Comparison of ENCODE assay signal across 19 cellular contexts in genomic region chr6:85006362-85006761, GRCh38.
DNase-seq lines count a peak whose midpoint lies in the region; ATAC-seq, FAIRE-seq and TF ChIP-seq lines count a peak whose summit lies in the region.
"Had no signal": no experiment of that assay in that cellular context is flagged by ENCODE, and none has a peak within 500 bp of the region (broad histone marks: within the 10 kb centered on the region; RNA-seq: fewer than 3 reads in every experiment).

No MANE protein-coding gene starts in this region.

- no peak overlapping the region for H3K4me3 ChIP-seq in endothelial cell of umbilical vein (replicated peaks in 1 of 3; ENCODE audit: insufficient read depth in 1 of 3, low read depth in 1 of 3, low read length in 3 of 3)
- H3K4me3 ChIP-seq: BLaER1 had no signal

- H3K4me1 Mint-ChIP-seq in CD14-positive monocyte: no peaks in the 10 kb centered on the region

- POLR2A ChIA-PET in endothelial cell of umbilical vein (lab: Charles Lee): no interaction called here

- no peak overlapping the region for H3K4me2 ChIP-seq in endothelial cell of umbilical vein (ENCODE audit: insufficient read depth, low read length)
- H3K4me2 ChIP-seq: BLaER1 had no signal

- dilution Hi-C loops in endothelial cell of umbilical vein (cut with MboI; ENCODE audit: extremely low pct_ligation_motif_present, low sequenced_read_pairs): no loop called here

- peak; percentile 46 for DNase-seq in DMS53 (lab: John Stamatoyannopoulos, UW)
- peak; percentile 25 for DNase-seq in NCI-H774 (lab: John Stamatoyannopoulos, UW)
- peak; percentile 50 for DNase-seq in endothelial cell of umbilical vein (ENCODE audit: low read depth, low spot score)
- DNase-seq in iPS-NIHi11 (ENCODE audit: low spot score): peak; percentile 29
- no peak for DNase-seq in activated naive CD4-positive, alpha-beta T cell (lab: John Stamatoyannopoulos, UW)
- no peak for DNase-seq in CD14-positive monocyte (ENCODE audit: low spot score)
- DNase-seq: DMS 273 treated with DMSO at 0.1 percent for 48 hours, EL, KG1, NCI-H1105, NCI-H187, NCI-H2171, SHP77 had no signal

- peaks cover 0 to 3% of the 10 kb centered on the region in 2 experiments for H3K27me3 ChIP-seq in endothelial cell of umbilical vein (ENCODE audit: control insufficient read depth in 2 of 2, insufficient read depth in 2 of 2, low read length in 2 of 2)
- H3K27me3 ChIP-seq: BLaER1 had no signal

- TF ChIP-seq POLR2A in endothelial cell of umbilical vein (IDR thresholded peaks at IDR 0.05; ENCODE audit: low read depth, low read length): no peak

- no peak for ATAC-seq in GM18861 (IDR thresholded peaks at IDR 0.05; ENCODE audit: unreplicated experiment)
- no peak for ATAC-seq in GM19455 (IDR thresholded peaks at IDR 0.05; ENCODE audit: unreplicated experiment)

- H3K27me3 Mint-ChIP-seq in CD14-positive monocyte (ENCODE audit: low read depth in 3 of 3): peaks cover 0 to 4% (median 3%) of the 10 kb centered on the region in 3 donors

- no peaks in the 10 kb centered on the region for H3K9me1 ChIP-seq in endothelial cell of umbilical vein (replicated peaks; ENCODE audit: control insufficient read depth, extremely low read depth, insufficient read depth, low read length)

- no peak overlapping the region for H3K4me3 Mint-ChIP-seq in CD14-positive monocyte

- H3K9me3 Mint-ChIP-seq in CD14-positive monocyte: peaks cover 0 to 4% (median 0%) of the 10 kb centered on the region in 7 donors

- H3K27ac Mint-ChIP-seq in CD14-positive monocyte: no peak overlapping the region

- CTCF ChIA-PET in endothelial cell of umbilical vein (lab: Charles Lee): interaction anchor here (1.1 kb wide), 1 partner anchor 9 kb away, joined by 5 read pairs; no protein-coding TSS in a partner anchor

- no peaks in the 10 kb centered on the region for H3K36me3 Mint-ChIP-seq in CD14-positive monocyte

- no peaks in the 10 kb centered on the region for H3K79me2 ChIP-seq in endothelial cell of umbilical vein (ENCODE audit: control insufficient read depth, insufficient read depth, low read length)

- no peaks in the 10 kb centered on the region for H3K36me3 ChIP-seq in endothelial cell of umbilical vein (ENCODE audit: control insufficient read depth in 2 of 2, extremely low read depth in 1 of 2, insufficient read depth in 2 of 2, low read length in 2 of 2)
- H3K36me3 ChIP-seq: BLaER1 had no signal

- H3K9me3 ChIP-seq in endothelial cell of umbilical vein (replicated peaks; ENCODE audit: control insufficient read depth, insufficient read depth, low read length): no peaks in the 10 kb centered on the region
- H3K9me3 ChIP-seq: BLaER1 had no signal

- intact Hi-C loops in endothelial cell of umbilical vein (cut with micrococcal nuclease): no loop called here
- intact Hi-C loops in CD14-positive monocyte (cut with micrococcal nuclease): no loop called here

- FAIRE-seq in endothelial cell of umbilical vein (lab: Jason Lieb, UNC): no peak
- FAIRE-seq: RCC 7860 had no signal

- H3K27ac ChIP-seq in endothelial cell of umbilical vein (ENCODE audit: insufficient read depth, low read depth, low read length): no peak overlapping the region
- H3K27ac ChIP-seq: 22Rv1, BLaER1, HL-60 had no signal

- TF ChIP-seq CTCF in endothelial cell of umbilical vein (IDR thresholded peaks at IDR 0.05; ENCODE audit: extremely low read depth in 1 of 2, insufficient read depth in 1 of 2, low read depth in 1 of 2, low read length in 2 of 2): no peak
- no peak for TF ChIP-seq CTCF in CD14-positive monocyte (IDR thresholded peaks at IDR 0.05)

- H3K9ac ChIP-seq in endothelial cell of umbilical vein (replicated peaks; ENCODE audit: extremely low read depth, insufficient read depth, low read length): no peak overlapping the region
- H3K9ac ChIP-seq: BLaER1 had no signal

- no peaks in the 10 kb centered on the region for H3K4me1 ChIP-seq in endothelial cell of umbilical vein (ENCODE audit: control insufficient read depth, extremely low read depth, insufficient read depth, low read length)
- H3K4me1 ChIP-seq: BLaER1 had no signal

- no peaks in the 10 kb centered on the region for H4K20me1 ChIP-seq in endothelial cell of umbilical vein (replicated peaks; ENCODE audit: control insufficient read depth, extremely low read depth, insufficient read depth, low read length)
- H4K20me1 ChIP-seq: BLaER1 had no signal

- H2AFZ ChIP-seq in endothelial cell of umbilical vein (ENCODE audit: low read depth, low read length): no peak overlapping the region

- no TSS peak for BruUV-seq in endothelial cell of umbilical vein (replicated peaks; lab: Mats Ljungman, UMichigan)

TF ChIP-seq in endothelial cell of umbilical vein, 7 proteins besides CTCF, POLR2A, EP300 and RAD21:
- no peak for TF ChIP-seq JUN (IDR thresholded peaks at IDR 0.05; ENCODE audit: borderline replicate concordance, insufficient read depth, insufficient read length, low read depth)
- no peak for TF ChIP-seq FOS (IDR thresholded peaks at IDR 0.05; ENCODE audit: borderline replicate concordance, insufficient read depth, low read length)
- TF ChIP-seq MYC (IDR thresholded peaks at IDR 0.05; ENCODE audit: low read depth, low read length): no peak
- no peak for TF ChIP-seq GATA2 (IDR thresholded peaks at IDR 0.05; ENCODE audit: insufficient read depth, insufficient read length, low read depth, low read length)
- no peak for TF ChIP-seq MAX (IDR thresholded peaks at IDR 0.05; ENCODE audit: insufficient read depth, insufficient read length)
- TF ChIP-seq POLR2AphosphoS5 (IDR thresholded peaks at IDR 0.05; ENCODE audit: insufficient read depth, low read depth, low read length): no peak

Comparison
In these comparisons a context has a peak if more than half of its experiments do, and no peak if none do; other contexts are left out.
1. DNase-seq: peak in DMS53 (single experiment), NCI-H774 (single experiment), endothelial cell of umbilical vein (single experiment) and iPS-NIHi11 (single experiment); none in activated naive CD4-positive, alpha-beta T cell (0 of 4) and CD14-positive monocyte (single experiment).